22 cellular contexts compared by ENCODE assay signal in genomic region chr22:35419756-35420155, GRCh38. TPM values are rescaled to one million over a fixed set of nuclear protein-coding genes. Genes with fewer than 3 reads are reported as not detected.
"Had no signal": no experiment of that assay in that cellular context is flagged by ENCODE, and none has a peak within 500 bp of the region (broad histone marks: within the 10 kb centered on the region; RNA-seq: fewer than 3 reads in every experiment).

No MANE protein-coding gene starts in this region.

- H3K4me3 Mint-ChIP-seq: immature natural killer cell; mesothelial cell of epicardium; naive B cell; natural killer cell; stimulated activated memory B cell treated with anti-CD40 and anti-IgM and Interleukin-4, amounts not matched to agents 10 μg/mL and 1 μg/mL and 100 μg/mL, for 72 hours had no signal

- H3K27me3 ChIP-seq: right lobe of liver, stomach, testis, thyroid gland, transverse colon, upper lobe of left lung, vagina had no signal

- H3K4me3 ChIP-seq: left ventricle myocardium inferior, lung, psoas muscle, right lobe of liver, stomach, testis, thyroid gland, transverse colon, upper lobe of left lung, vagina had no signal

- H3K27ac Mint-ChIP-seq: immature natural killer cell; mesothelial cell of epicardium; natural killer cell; stimulated activated memory B cell treated with anti-CD40 and anti-IgM and Interleukin-4, amounts not matched to agents 10 μg/mL and 1 μg/mL and 100 μg/mL, for 72 hours had no signal

- H3K27ac ChIP-seq: left ventricle myocardium inferior, parathyroid adenoma, psoas muscle, right lobe of liver, stomach, testis, thyroid gland, transverse colon, upper lobe of left lung, vagina had no signal

- H3K27me3 Mint-ChIP-seq: naive B cell; stimulated activated memory B cell treated with anti-CD40 and anti-IgM and Interleukin-4, amounts not matched to agents 10 μg/mL and 1 μg/mL and 100 μg/mL, for 72 hours had no signal

- H3K9me3 Mint-ChIP-seq: immature natural killer cell; mesothelial cell of epicardium; naive B cell; natural killer cell; stimulated activated memory B cell treated with anti-CD40 and anti-IgM and Interleukin-4, amounts not matched to agents 10 μg/mL and 1 μg/mL and 100 μg/mL, for 72 hours had no signal

- DNase-seq: hypothalamus; immature natural killer cell; left ventricle myocardium inferior; mesendoderm; naive B cell; natural killer cell; occipital lobe; psoas muscle; right lobe of liver; stimulated activated CD4-positive, alpha-beta T cell treated with anti-CD3 and anti-CD28 coated beads, Interleukin-4, amount 100 ng/mL, for 24 hours; stimulated activated naive CD8-positive, alpha-beta T cell treated with anti-CD3 and anti-CD28 coated beads, Interleukin-15, Interleukin-2, amounts not matched to agents 100 U/mL and 50 U/mL, for 24 hours; stomach; testis; thyroid gland; transverse colon; upper lobe of left lung had no signal

- H3K4me1 Mint-ChIP-seq: mesothelial cell of epicardium, natural killer cell had no signal

- H3K4me1 ChIP-seq: left ventricle myocardium inferior, parathyroid adenoma, psoas muscle, stomach, thyroid gland, transverse colon, upper lobe of left lung, vagina had no signal

- H3K9me3 ChIP-seq: left ventricle myocardium inferior, psoas muscle, right lobe of liver, stomach, testis, thyroid gland, transverse colon, upper lobe of left lung, vagina had no signal

- ATAC-seq: natural killer cell; psoas muscle; right lobe of liver; stimulated activated memory B cell treated with anti-CD40 and anti-IgM and Interleukin-4, amounts not matched to agents 10 μg/mL and 1 μg/mL and 100 μg/mL, for 72 hours; stimulated activated naive CD8-positive, alpha-beta T cell treated with anti-CD3 and anti-CD28 coated beads, Interleukin-15, Interleukin-2, amounts not matched to agents 100 U/mL and 50 U/mL, for 24 hours had no signal

RNA-seq across cellular contexts. Expression of gene HMOX1, which starts 38.9 kb away (rescaled TPM):
- polyA plus RNA-seq: neural cell had no signal
